8 cellular contexts compared by ENCODE assay signal in the genomic region with DNA sequence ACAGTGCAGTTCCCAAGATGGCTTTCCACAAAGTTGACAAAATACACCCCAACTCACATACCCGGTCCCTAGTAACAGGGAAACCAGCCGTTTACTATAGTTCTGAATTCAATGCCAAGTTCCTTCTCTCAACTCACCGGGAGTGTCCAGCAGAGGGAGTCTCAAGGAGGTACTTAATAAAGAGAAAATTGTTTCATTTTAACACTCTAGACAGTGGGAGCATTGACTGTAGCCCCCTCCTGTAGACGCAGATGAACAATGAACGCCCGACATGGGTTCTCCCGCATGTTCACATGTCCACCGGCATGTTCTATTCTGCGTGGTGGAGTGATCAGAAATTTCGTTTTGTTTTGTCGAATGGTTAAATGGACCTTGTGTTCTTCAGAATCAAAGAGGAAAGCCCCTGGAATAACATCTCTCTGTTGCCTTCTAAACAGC. TPM values are rescaled to one million over a fixed set of nuclear protein-coding genes. Genes with fewer than 3 reads are reported as not detected.
DNase-seq lines count a peak whose midpoint lies in the region; ATAC-seq and TF ChIP-seq lines count a peak whose summit lies in the region.

No MANE protein-coding gene starts in this region.

- peaks cover 17% of the 10 kb centered on the region for H3K27me3 Mint-ChIP-seq in activated naive CD8-positive, alpha-beta T cell treated with anti-CD3 and anti-CD28 coated beads, Interleukin-2, amount 50 U/mL, for 24 hours

- no peaks in the 10 kb centered on the region for H3K9me3 Mint-ChIP-seq in activated naive CD8-positive, alpha-beta T cell treated with anti-CD3 and anti-CD28 coated beads, Interleukin-2, amount 50 U/mL, for 24 hours

- H3K4me1 Mint-ChIP-seq in activated naive CD8-positive, alpha-beta T cell treated with anti-CD3 and anti-CD28 coated beads, Interleukin-2, amount 50 U/mL, for 24 hours, result peaks cover 63% of the 10 kb centered on the region

- TF ChIP-seq POLR2A in ovary (IDR thresholded peaks at IDR 0.05), result no peak

- intact Hi-C loops in Right ventricle myocardium inferior (cut with DNase I), result loop anchor here (1.0 to 5.0 kb wide), 3 partner anchors 44 to 127 kb away; no protein-coding TSS in a partner anchor
- intact Hi-C loops in ovary (cut with DNase I), result loop anchor here in 2 of 4 donors (5.0 to 10.0 kb wide), 3 partner anchors 34 to 131 kb away; no protein-coding TSS in a partner anchor

- H3K27ac ChIP-seq in AG04450 (ENCODE audit: low read depth, low read length) (peak overlapping the region; percentile 96), SJCRH30 (no peak overlapping the region), ovary (peak overlapping the region; percentile 88 to 93)

- TF ChIP-seq EP300 in ovary (IDR thresholded peaks at IDR 0.05), result no peak

- peak overlapping the region; percentile 90 for H3K27ac Mint-ChIP-seq in activated naive CD8-positive, alpha-beta T cell treated with anti-CD3 and anti-CD28 coated beads, Interleukin-2, amount 50 U/mL, for 24 hours

- H3K9me3 ChIP-seq in AG04450 (ENCODE audit: control insufficient read depth, insufficient read depth, low read length) (no peaks in the 10 kb centered on the region; the same call in 1 of the 2 replicates), SJCRH30 (replicated peaks) (no peaks in the 10 kb centered on the region), ovary (no peaks in the 10 kb centered on the region)

- H3K4me3 ChIP-seq in AG04450 (ENCODE audit: low read depth, low read length), result peak overlapping the region; percentile 88
- H3K4me3 ChIP-seq in SJCRH30, result peak overlapping the region; percentile 81
- H3K4me3 ChIP-seq in ovary, result peak overlapping the region; percentile 92

- H3K4me3 Mint-ChIP-seq in activated naive CD8-positive, alpha-beta T cell treated with anti-CD3 and anti-CD28 coated beads, Interleukin-2, amount 50 U/mL, for 24 hours, result peak overlapping the region; percentile 90

- POLR2A ChIA-PET in AG04450 (lab: Yijun Ruan, JAX), result no interaction called here

- 0 out of 2 replicates have a peak, but pooled peaks cover 8% of the 10 kb centered on the region for H3K36me3 ChIP-seq in SJCRH30
- no peaks in the 10 kb centered on the region for H3K36me3 ChIP-seq in ovary

- peak; percentile 33 for ATAC-seq in GM18868 (IDR thresholded peaks at IDR 0.05; ENCODE audit: unreplicated experiment)
- ATAC-seq in activated naive CD8-positive, alpha-beta T cell treated with anti-CD3 and anti-CD28 coated beads, Interleukin-2, amount 50 U/mL, for 24 hours, result peak; percentile 21
- peak; percentile 67 for ATAC-seq in Right ventricle myocardium inferior
- ATAC-seq in GM19397 (IDR thresholded peaks at IDR 0.05; ENCODE audit: unreplicated experiment), result no peak

- CTCF ChIA-PET in AG04450 (lab: Charles Lee), result no interaction called here

- DNase-seq in AG04450 (ENCODE audit: low read depth, low spot score) (peak; percentile 51), SJCRH30 (peak; percentile 65 to 80), Right ventricle myocardium inferior (ENCODE audit: missing footprints) (no peak), ovary (peak; percentile 46 to 66 (median 54))
- DNase-seq in activated naive CD8-positive, alpha-beta T cell treated with anti-CD3 and anti-CD28 coated beads, Interleukin-2, amount 50 U/mL, for 24 hours, result peak; percentile 60

- peak; percentile 72 for TF ChIP-seq CTCF in AG04450 (IDR thresholded peaks at IDR 0.05; ENCODE audit: low read depth, low read length)
- peak; percentile 78; the same call in 1 of the 2 replicates for TF ChIP-seq CTCF in LNCAP (IDR thresholded peaks at IDR 0.05)
- TF ChIP-seq CTCF in ovary (IDR thresholded peaks at IDR 0.05), result peak in 2 of 3 donors; percentile 27 to 47

- 0 to 1% (median 1%) methylated on average over 11 of the region's 11 CpGs for WGBS in ovary, 3 donors

- H3K4me1 ChIP-seq in SJCRH30, result no peaks in the 10 kb centered on the region; the same call in 1 of the 2 replicates
- peaks cover 5% of the 10 kb centered on the region for H3K4me1 ChIP-seq in ovary (ENCODE audit: insufficient read depth)

- peaks cover 4% of the 10 kb centered on the region for H3K36me3 Mint-ChIP-seq in activated naive CD8-positive, alpha-beta T cell treated with anti-CD3 and anti-CD28 coated beads, Interleukin-2, amount 50 U/mL, for 24 hours (ENCODE audit: low read depth)

- H3K27me3 ChIP-seq in AG04450 (ENCODE audit: control insufficient read depth, insufficient read depth, low read length) (no peaks in the 10 kb centered on the region), SJCRH30 (no peaks in the 10 kb centered on the region), ovary (no peaks in the 10 kb centered on the region)

RNA-seq across cellular contexts. Expression of a gene that starts 1.9 kb away (rescaled TPM):
- polyA plus RNA-seq in AG04450 (2011; rRNA removed) (61.4 and 74.6 TPM in 2 replicates), ovary (10 to 100 TPM in 1 of 2 donors, 1 to 10 TPM in 1; 7.3 to 14.8 TPM)
- polyA minus RNA-seq in AG04450 (2011; rRNA and poly(A)+ RNA removed), result 130 and 163 TPM in 2 replicates
- 17.2 and 17.9 TPM in 2 replicates for total RNA-seq in SJCRH30 (2014; rRNA removed; shearing (Covaris generic))
- total RNA-seq in Right ventricle myocardium inferior (97.8 TPM), ovary (10 to 100 TPM in 6 of 7 donors, 1 to 10 TPM in 1; 9.9 to 38.4 (median 35.1) TPM)

RNA-seq across cellular contexts. Expression of a gene that starts 53.2 kb away (rescaled TPM):
- polyA plus RNA-seq in AG04450 (2011; rRNA removed) (51.3 and 53.2 TPM in 2 replicates), ovary (10 to 100 TPM in 1 of 2 donors, 1 to 10 TPM in 1; 9.0 to 13.6 TPM)
- polyA minus RNA-seq in AG04450 (2011; rRNA and poly(A)+ RNA removed), result 27.7 and 28.2 TPM in 2 replicates
- total RNA-seq in SJCRH30 (2014; rRNA removed; shearing (Covaris generic)), result 2.9 and 3.2 TPM in 2 replicates
- total RNA-seq in Right ventricle myocardium inferior (6.0 TPM), ovary (10 to 100 TPM in 2 of 7 donors, 1 to 10 TPM in 5; 3.1 to 16.8 (median 6.1) TPM)
